ENCODE assay signal across 8 cellular contexts in the genomic region with DNA sequence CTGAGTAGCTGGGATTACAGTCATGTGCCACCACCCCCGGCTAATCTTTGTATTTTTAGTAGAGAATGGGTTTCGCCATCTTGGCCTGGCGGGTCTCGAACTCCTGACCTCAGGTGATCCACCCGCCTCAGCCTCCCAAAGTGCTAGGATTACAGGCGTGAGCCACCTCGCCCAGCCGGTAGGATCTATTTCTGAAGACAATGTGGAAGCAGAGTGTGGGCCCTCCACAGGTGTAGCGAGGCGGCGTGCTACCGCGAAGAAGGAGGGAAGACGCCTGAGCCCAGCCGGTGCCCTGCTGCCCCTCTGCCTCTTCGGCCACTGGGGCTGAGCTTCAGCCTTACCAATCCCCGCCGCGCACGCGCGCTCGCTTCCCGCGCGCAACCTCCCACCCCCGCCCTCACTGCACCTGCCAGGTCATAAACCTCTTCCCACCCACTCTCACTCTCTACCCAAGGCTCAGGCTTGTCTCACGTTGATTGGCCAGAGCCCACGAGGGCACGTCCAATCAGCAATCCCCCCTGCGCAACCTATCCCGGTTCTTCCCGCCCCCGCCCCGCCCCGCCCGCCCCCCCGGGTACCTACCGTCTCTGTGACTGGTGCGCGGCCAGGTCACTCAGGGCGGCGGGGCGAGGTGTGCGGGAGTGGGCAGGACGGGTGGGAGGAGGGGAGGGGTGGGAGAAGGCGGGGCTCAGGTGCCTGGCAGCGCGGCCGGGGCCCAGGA. TPM values are rescaled to one million over a fixed set of nuclear protein-coding genes. Genes with fewer than 3 reads are reported as not detected.
DNase-seq lines count a peak whose midpoint lies in the region; ATAC-seq, FAIRE-seq and TF ChIP-seq lines count a peak whose summit lies in the region.

No MANE protein-coding gene starts in this region.

- FAIRE-seq in GM12891 (lab: Jason Lieb, UNC), result peak; percentile 96

- peak; percentile 68 for DNase-seq in GM12891 (ENCODE audit: insufficient read length, low spot score)
- peak; percentile 95 to 97 for DNase-seq in NCI-H1930 (lab: John Stamatoyannopoulos, UW)
- DNase-seq in activated CD4-positive, CD25-positive, alpha-beta regulatory T cell treated with anti-CD3 and anti-CD28 coated beads, Interleukin-2, amount 50 U/mL, for 16 hours (ENCODE audit: low read depth, low spot score), result peak; percentile 62
- DNase-seq in caudate nucleus (lab: John Stamatoyannopoulos, UW), result peak in 55 of 61 donors; percentile 19 to 98 (median 70)
- DNase-seq in left lobe of liver (ENCODE audit: low spot score), result peak; percentile 94
- peak; percentile 87 for DNase-seq in stimulated activated CD4-positive, alpha-beta T cell treated with anti-CD3 and anti-CD28 coated beads, Interleukin-1b, Interleukin-23, amount 100 ng/mL, for 48 hours
- no peak for DNase-seq in inferior parietal cortex (ENCODE audit: extremely low spot score)

- H3K27ac ChIP-seq in caudate nucleus (ENCODE audit: low read depth, low read length), result peak overlapping the region; percentile 16

- no peak for TF ChIP-seq POLR2A in GM12891 (IDR thresholded peaks at IDR 0.05; ENCODE audit: low read depth, low read length)

- ATAC-seq in HG02678 (IDR thresholded peaks at IDR 0.05; ENCODE audit: unreplicated experiment) (peak; percentile 96), left lobe of liver (peak; percentile 87)

TF ChIP-seq in GM12891, 5 proteins besides CTCF, POLR2A, EP300 and RAD21:
- no peak for TF ChIP-seq POU2F2 (IDR thresholded peaks at IDR 0.05; ENCODE audit: low read depth, low read length)
- TF ChIP-seq PAX5 (IDR thresholded peaks at IDR 0.05; ENCODE audit: insufficient read depth, low read length, severe bottlenecking), result no peak
- no peak for TF ChIP-seq SPI1 (IDR thresholded peaks at IDR 0.05; ENCODE audit: low read depth, low read length)
- no peak for TF ChIP-seq POLR2AphosphoS5 (IDR thresholded peaks at IDR 0.05; ENCODE audit: low read depth, low read length)
- no peak for TF ChIP-seq TAF1 (IDR thresholded peaks at IDR 0.05; ENCODE audit: low read depth, low read length)

RNA-seq across cellular contexts. Expression of a gene that starts 0.4 kb away (rescaled TPM):
- polyA plus RNA-seq in GM12891 (2012; ENCODE audit: low read depth, missing spikeins), result 1.3 TPM
- total RNA-seq in left lobe of liver, result 29.5 TPM
